7 cellular contexts compared by ENCODE assay signal in genomic region chr1:196608401-196609113, GRCh38. TPM values are rescaled to one million over a fixed set of nuclear protein-coding genes. Genes with fewer than 3 reads are reported as not detected.
DNase-seq lines count a peak whose midpoint lies in the region; ATAC-seq, FAIRE-seq and TF ChIP-seq lines count a peak whose summit lies in the region.

Gene KCNT2 (minus strand): TSS chr1:196608440. CDS start chr1:196608309, 131 bp downstream.

- H3K4me3 ChIP-seq in heart right ventricle (peak within 1 kb of the TSS; percentile 26 to 66 (median 54)), pancreas (peak within 1 kb of the TSS in 3 of 4 donors; percentile 19 to 44 (median 34))

- no peak for FAIRE-seq in pancreas (lab: Jason Lieb, UNC)

- H3K36me3 ChIP-seq in heart right ventricle (no peaks in the 10 kb centered on the region), pancreas (no peaks in the 10 kb centered on the region)

- DNase-seq in NCI-H1694 treated with DMSO at 0.1 percent for 48 hours (lab: John Stamatoyannopoulos, UW) (peak; percentile 97), heart right ventricle (peak; percentile 58 to 64), pancreas (peak; percentile 18 to 70 (median 34)), GDM1 (lab: John Stamatoyannopoulos, UW) (no peak)

- H3K27ac ChIP-seq in adipose tissue (ENCODE audit: low read depth, low read length) (peak within 1 kb of the TSS; percentile 9), heart right ventricle (peak within 1 kb of the TSS; percentile 5 to 86 (median 74)), pancreas (no peak within 1 kb of the TSS)

- intact Hi-C loops in heart right ventricle (cut with DNase I) (no loop called here), pancreas (cut with DNase I) (no loop called here)

- 0 to 1% (median 1%) methylated on average over 37 of the region's 37 CpGs for WGBS in adipose tissue, 3 donors
- 1% methylated on average over 37 of the region's 37 CpGs for WGBS in heart right ventricle, 2 donors
- WGBS in pancreas, 2 donors: 1 to 2% methylated on average over 37 of the region's 37 CpGs

- H3K9me3 ChIP-seq in heart right ventricle: no peaks in the 10 kb centered on the region
- H3K9me3 ChIP-seq in pancreas: no peaks in the 10 kb centered on the region

- H3K4me1 ChIP-seq in heart right ventricle (peaks cover 0 to 26% (median 5%) of the 10 kb centered on the region in 9 donors), pancreas (no peaks in the 10 kb centered on the region)

- no peak for TF ChIP-seq CTCF in heart right ventricle (IDR thresholded peaks at IDR 0.05)
- no peak for TF ChIP-seq CTCF in pancreas (IDR thresholded peaks at IDR 0.05)

- ATAC-seq in GM19463 (IDR thresholded peaks at IDR 0.05; ENCODE audit: unreplicated experiment) (peak; percentile 26), heart right ventricle (peak; percentile 78 to 91 (median 88)), pancreas (peak; percentile 55 to 79 (median 76)), GM18867 (IDR thresholded peaks at IDR 0.05; ENCODE audit: unreplicated experiment) (no peak)

- H3K27me3 ChIP-seq in heart right ventricle (peaks cover 0 to 27% (median 4%) of the 10 kb centered on the region in 7 donors), pancreas (peaks cover 0 to 9% (median 2%) of the 10 kb centered on the region in 4 donors)

RNA-seq across cellular contexts. Expression of gene KCNT2, which starts in this region (rescaled TPM):
- polyA plus RNA-seq in adipose tissue: 1 to 10 TPM in 1 of 3 donors, under 1 TPM in 2; 0.12 to 1.3 (median 0.33) TPM
- 1 to 10 TPM in 2 of 10 donors, under 1 TPM in 8; 0.44 to 1.1 (median 0.71) TPM for total RNA-seq in heart right ventricle
- under 1 TPM; 0.26 to 0.66 TPM for polyA plus RNA-seq in heart right ventricle
- total RNA-seq in pancreas: under 1 TPM; 0.19 to 0.67 (median 0.42) TPM
- under 1 TPM; 0.23 to 0.63 TPM for polyA plus RNA-seq in pancreas

Comparison
In these comparisons a context has a peak if more than half of its experiments do, and no peak if none do; other contexts are left out.
1. Peak in DNase-seq, ATAC-seq and H3K4me3 ChIP-seq in pancreas; RNA of the gene not detected or under 1 TPM.
2. H3K27ac ChIP-seq: peak in adipose tissue (single experiment) and heart right ventricle (10 of 10); none in pancreas (0 of 4).